In the genomic region with DNA sequence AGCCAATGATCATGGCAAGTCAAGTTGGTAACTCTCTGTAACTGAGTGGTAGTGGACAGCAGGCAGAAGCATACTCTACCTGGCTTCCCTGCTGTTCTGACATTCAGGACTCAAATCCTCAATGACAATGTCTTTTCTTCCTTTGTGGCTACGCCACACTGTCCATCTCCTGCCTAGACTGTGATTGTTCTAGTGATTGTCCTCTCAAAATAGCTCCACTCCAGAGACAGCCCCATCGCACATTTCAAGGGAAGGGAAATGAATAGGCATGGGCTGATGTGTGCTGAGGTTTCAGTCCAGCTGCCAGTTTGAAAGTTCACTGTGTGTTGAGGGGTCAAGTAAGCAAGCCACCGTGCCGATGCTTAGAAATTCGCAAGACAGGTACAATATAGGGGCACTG, we compare ENCODE assay signal across 18 cellular contexts.
DNase-seq lines count a peak whose midpoint lies in the region; ATAC-seq, FAIRE-seq and TF ChIP-seq lines count a peak whose summit lies in the region.
"Had no signal": no experiment of that assay in that cellular context is flagged by ENCODE, and none has a peak within 500 bp of the region (broad histone marks: within the 10 kb centered on the region; RNA-seq: fewer than 3 reads in every experiment).

No MANE protein-coding gene starts in this region.

- no peak for FAIRE-seq in H1 (lab: Jason Lieb, UNC)
- FAIRE-seq: A549 had no signal

- peak overlapping the region; percentile 46 for H3K4me3 Mint-ChIP-seq in MCF 10A (ENCODE audit: unreplicated experiment)
- H3K4me3 Mint-ChIP-seq in activated naive CD4-positive, alpha-beta T cell treated with anti-CD3 and anti-CD28 coated beads for 36 hours: no peak overlapping the region
- H3K4me3 Mint-ChIP-seq: CD14-positive monocyte; CD4-positive, alpha-beta memory T cell had no signal

- H3K4me1 ChIP-seq in mammary epithelial cell (ENCODE audit: insufficient read depth, low read length): no peaks in the 10 kb centered on the region
- peaks cover 0 to 6% (median under 1%) of the 10 kb centered on the region in 4 experiments; a peak in 2 of 7 replicates for H3K4me1 ChIP-seq in H1 (replicated peaks in 1 of 4; ENCODE audit: control insufficient read depth in 3 of 4, insufficient read depth in 4 of 4, low read length in 3 of 4)
- H3K4me1 ChIP-seq in right cardiac atrium (ENCODE audit: control insufficient read depth, insufficient read depth, low read length): peaks cover 2% of the 10 kb centered on the region
- H3K4me1 ChIP-seq: A549, BLaER1, HAP-1 had no signal

- intact Hi-C loops in MCF 10A (cut with micrococcal nuclease): no loop called here
- intact Hi-C loops in mammary epithelial cell (cut with micrococcal nuclease): no loop called here
- intact Hi-C loops in right cardiac atrium (cut with DNase I): no loop called here
- intact Hi-C loops in activated naive CD4-positive, alpha-beta T cell treated with anti-CD3 and anti-CD28 coated beads for 36 hours (cut with micrococcal nuclease): no loop called here

- in situ Hi-C loops in mammary epithelial cell (cut with MboI; ENCODE audit: low sequenced_read_pairs in 2 of 2): no loop called here

- no peak overlapping the region for H3K14ac ChIP-seq in H1 (ENCODE audit: insufficient read length)

- H3K4me1 Mint-ChIP-seq in MCF 10A (ENCODE audit: insufficient read depth, unreplicated experiment): peaks cover 10% of the 10 kb centered on the region
- H3K4me1 Mint-ChIP-seq in activated naive CD4-positive, alpha-beta T cell treated with anti-CD3 and anti-CD28 coated beads for 36 hours (ENCODE audit: low read depth): no peaks in the 10 kb centered on the region
- H3K4me1 Mint-ChIP-seq: CD14-positive monocyte; CD4-positive, alpha-beta memory T cell had no signal

- no peak overlapping the region for H3K23ac ChIP-seq in H1 (ENCODE audit: insufficient read length)

- no peak overlapping the region for H3K27ac ChIP-seq in mammary epithelial cell (ENCODE audit: insufficient read depth, low read depth, low read length)
- H3K27ac ChIP-seq in H1 (ENCODE audit: low read depth, low read length): no peak overlapping the region
- H3K27ac ChIP-seq in right cardiac atrium (ENCODE audit: low read length): peak overlapping the region; percentile 70
- H3K27ac ChIP-seq: 22Rv1, A549, BLaER1, HL-60 had no signal

- dilution Hi-C loops in mammary epithelial cell (cut with HindIII; ENCODE audit: low sequenced_read_pairs): no loop called here

- H3K27me3 Mint-ChIP-seq in MCF 10A (ENCODE audit: insufficient read depth, unreplicated experiment): no peaks in the 10 kb centered on the region
- peaks cover 12% of the 10 kb centered on the region for H3K27me3 Mint-ChIP-seq in activated naive CD4-positive, alpha-beta T cell treated with anti-CD3 and anti-CD28 coated beads for 36 hours (ENCODE audit: low read depth)

- WGBS in mammary epithelial cell (ENCODE audit: low coverage, missing lambda C conversion rate): 100% methylated on average over 5 of the region's 5 CpGs
- 97% methylated on average over 5 of the region's 5 CpGs; no CpG with 5 or more reads in 1 of the 2 experiments for WGBS in H1 (ENCODE audit: extremely low coverage in 1 of 2, insufficient coverage in 1 of 2, insufficient read length in 1 of 2, insufficient replicate concordance in 2 of 2, low coverage in 1 of 2, low lambda C conversion rate in 2 of 2, missing lambda C conversion rate in 1 of 2), 2 experiments
- 66% methylated on average over 5 of the region's 5 CpGs for WGBS in right cardiac atrium

- no peaks in the 10 kb centered on the region for H3K9me3 Mint-ChIP-seq in MCF 10A (ENCODE audit: unreplicated experiment)
- H3K9me3 Mint-ChIP-seq in activated naive CD4-positive, alpha-beta T cell treated with anti-CD3 and anti-CD28 coated beads for 36 hours: no peaks in the 10 kb centered on the region

- POLR2A ChIA-PET in MCF 10A (lab: Yijun Ruan, JAX): interaction anchor here (1.4 kb wide), 1 partner anchor 118 kb away, joined by 3 read pairs; no protein-coding TSS in a partner anchor
- POLR2A ChIA-PET in H1 (lab: Charles Lee; ENCODE audit: partially characterized antibody): no interaction called here

- H2BK5ac ChIP-seq in H1 (ENCODE audit: low read depth, low read length): no peak overlapping the region

- no peak for DNase-seq in MCF 10A (ENCODE audit: unreplicated experiment)
- no peak for DNase-seq in mammary epithelial cell
- DNase-seq in H1 (ENCODE audit: low read depth in 1 of 2, low spot score in 2 of 2): no peak
- DNase-seq in right cardiac atrium: no peak
- DNase-seq in activated naive CD4-positive, alpha-beta T cell treated with anti-CD3 and anti-CD28 coated beads for 36 hours: no peak
- no peak for DNase-seq in activated CD4-positive, alpha-beta T cell treated with anti-CD3 and anti-CD28 coated beads, Interleukin-2, amount 50 U/mL, for 4 hours
- DNase-seq: CD4-positive, alpha-beta memory T cell; DMS153; DMS79; GDM1 had no signal

- TF ChIP-seq POLR2A in H1 (IDR thresholded peaks at IDR 0.05; ENCODE audit: control extremely low read depth in 1 of 2, low read depth in 2 of 2, low read length in 2 of 2): no peak

- H2AFZ ChIP-seq in mammary epithelial cell (ENCODE audit: low read depth, low read length) (no peak overlapping the region), H1 (ENCODE audit: low read length) (no peak overlapping the region)

- H3K9me3 ChIP-seq in mammary epithelial cell (replicated peaks; ENCODE audit: insufficient read depth, low read length): no peaks in the 10 kb centered on the region
- H3K9me3 ChIP-seq in H1 (ENCODE audit: insufficient read depth in 2 of 2, low read depth in 1 of 2, low read length in 1 of 2): no peaks in the 10 kb centered on the region
- H3K9me3 ChIP-seq in right cardiac atrium (ENCODE audit: control insufficient read depth, low read length): no peaks in the 10 kb centered on the region
- H3K9me3 ChIP-seq: A549, BLaER1, HAP-1 had no signal

- H3K27me3 ChIP-seq in mammary epithelial cell (ENCODE audit: insufficient read depth, low read length) (no peaks in the 10 kb centered on the region), H1 (replicated peaks in 1 of 4; ENCODE audit: control insufficient read depth in 3 of 4, extremely low read depth in 1 of 4, insufficient read depth in 3 of 4, low read length in 3 of 4) (no peaks in the 10 kb centered on the region; a peak in 1 of 7 replicates), right cardiac atrium (ENCODE audit: control insufficient read depth, insufficient read depth) (no peaks in the 10 kb centered on the region)
- H3K27me3 ChIP-seq: BLaER1 had no signal

- H2BK12ac ChIP-seq in H1 (ENCODE audit: low read depth, low read length): no peak overlapping the region

- H4K5ac ChIP-seq in H1 (ENCODE audit: insufficient read length, low read depth, low read length): no peak overlapping the region

- no peaks in the 10 kb centered on the region for H3K79me2 ChIP-seq in mammary epithelial cell (ENCODE audit: insufficient read depth, low read length)
- no peaks in the 10 kb centered on the region for H3K79me2 ChIP-seq in H1 (ENCODE audit: control insufficient read depth in 1 of 2, insufficient read depth in 2 of 2, low read length in 2 of 2)

- no peak overlapping the region for H3K9ac ChIP-seq in mammary epithelial cell (ENCODE audit: insufficient read depth, low read length)
- no peak overlapping the region for H3K9ac ChIP-seq in H1 (replicated peaks in 1 of 4; ENCODE audit: extremely low read depth in 1 of 4, low read depth in 3 of 4, low read length in 3 of 4)
- H3K9ac ChIP-seq: BLaER1 had no signal

- CTCF ChIA-PET in MCF 10A (lab: Yijun Ruan, JAX): interaction anchor here (0.6 to 2.5 kb wide), 6 partner anchors 10 to 830 kb away, joined by 3 to 18 read pairs (median 4); no protein-coding TSS in a partner anchor
- CTCF ChIA-PET in mammary epithelial cell (lab: Charles Lee; ENCODE audit: low non-redundant PET): no interaction called here
- CTCF ChIA-PET in H1 (lab: Charles Lee; ENCODE audit: partially characterized antibody): interaction anchor here (0.6 to 2.4 kb wide), 3 partner anchors 17 to 184 kb away, joined by 4 to 8 read pairs (median 4); no protein-coding TSS in a partner anchor
- CTCF ChIA-PET in activated naive CD4-positive, alpha-beta T cell treated with anti-CD3 and anti-CD28 coated beads for 36 hours (lab: Charles Lee): no interaction called here

- no peak overlapping the region for H2BK120ac ChIP-seq in H1 (replicated peaks; ENCODE audit: low read depth, low read length)

- TF ChIP-seq CTCF in MCF 10A (IDR thresholded peaks at IDR 0.05; ENCODE audit: unreplicated experiment) (no peak), mammary epithelial cell (conservative IDR thresholded peaks at IDR 0.05 in 1 of 2, IDR thresholded peaks at IDR 0.05 in 1 of 2; ENCODE audit: extremely low read depth in 1 of 2, insufficient read depth in 1 of 2, low read depth in 1 of 2, low read length in 2 of 2) (no peak), H1 (IDR thresholded peaks at IDR 0.05; ENCODE audit: control extremely low read depth in 1 of 3, insufficient read depth in 1 of 3, low read depth in 1 of 3, low read length in 3 of 3) (no peak)

- H3K23me2 ChIP-seq in H1 (ENCODE audit: low read depth, low read length): no peaks in the 10 kb centered on the region

- H3K4ac ChIP-seq in H1 (replicated peaks; ENCODE audit: insufficient read length, low read depth, low read length): peak overlapping the region; percentile 22

- no TSS peak for BruUV-seq in MCF 10A (replicated peaks; lab: Mats Ljungman, UMichigan)
- no TSS peak for BruUV-seq in mammary epithelial cell (replicated peaks; lab: Mats Ljungman, UMichigan)

- H3K56ac ChIP-seq in H1 (replicated peaks; ENCODE audit: insufficient read length, low read depth, low read length): no peak overlapping the region

- no peak overlapping the region for H4K8ac ChIP-seq in H1 (ENCODE audit: extremely low read depth, insufficient read depth, low read length)

- H2BK20ac ChIP-seq in H1 (ENCODE audit: low read length): no peak overlapping the region

- TF ChIP-seq RAD21 in H1 (IDR thresholded peaks at IDR 0.05 in 1 of 2, conservative IDR thresholded peaks at IDR 0.05 in 1 of 2; ENCODE audit: low read depth in 2 of 2, low read length in 2 of 2): no peak

- H3K79me1 ChIP-seq in H1 (ENCODE audit: low read depth, low read length): no peaks in the 10 kb centered on the region

- H3K4me2 ChIP-seq in mammary epithelial cell (ENCODE audit: insufficient read depth, low read depth, low read length) (no peak overlapping the region), H1 (ENCODE audit: insufficient read depth in 1 of 2, low read depth in 2 of 2, low read length in 2 of 2) (no peak overlapping the region)
- H3K4me2 ChIP-seq: A549, BLaER1 had no signal

- no peaks in the 10 kb centered on the region for H3K36me3 Mint-ChIP-seq in MCF 10A (ENCODE audit: insufficient read depth, unreplicated experiment)
- no peaks in the 10 kb centered on the region for H3K36me3 Mint-ChIP-seq in activated naive CD4-positive, alpha-beta T cell treated with anti-CD3 and anti-CD28 coated beads for 36 hours (ENCODE audit: low read depth)
- H3K36me3 Mint-ChIP-seq: CD14-positive monocyte; CD4-positive, alpha-beta memory T cell had no signal

- no peak for TF ChIP-seq EP300 in H1 (IDR thresholded peaks at IDR 0.05; ENCODE audit: borderline replicate concordance in 1 of 2, low read depth in 2 of 2, low read length in 2 of 2)

- H3K18ac ChIP-seq in H1 (ENCODE audit: extremely low read depth, low read length): no peak overlapping the region

- H4K91ac ChIP-seq in H1 (replicated peaks; ENCODE audit: insufficient read length, low read length): no peak overlapping the region

- no peaks in the 10 kb centered on the region for H4K20me1 ChIP-seq in mammary epithelial cell (ENCODE audit: insufficient read depth, low read length)
- no peaks in the 10 kb centered on the region for H4K20me1 ChIP-seq in H1 (replicated peaks in 1 of 2; ENCODE audit: control insufficient read depth in 1 of 2, insufficient read depth in 2 of 2, low read length in 2 of 2)
- H4K20me1 ChIP-seq: BLaER1 had no signal

- ATAC-seq in GM18868 (IDR thresholded peaks at IDR 0.05; ENCODE audit: unreplicated experiment) (peak; percentile 27), right cardiac atrium (peak; percentile 52 to 62), HG03354 (IDR thresholded peaks at IDR 0.05; ENCODE audit: poor library complexity, severe bottlenecking, unreplicated experiment) (no peak)
- ATAC-seq: A549 had no signal

- H2BK15ac ChIP-seq in H1 (ENCODE audit: low read length): no peak overlapping the region

- no peak overlapping the region for H3K4me3 ChIP-seq in mammary epithelial cell (replicated peaks in 1 of 3; ENCODE audit: insufficient read depth in 1 of 3, low read depth in 2 of 3, low read length in 3 of 3)
- no peak overlapping the region for H3K4me3 ChIP-seq in H1 (ENCODE audit: extremely low read depth in 1 of 4, insufficient read depth in 2 of 4, low read depth in 3 of 4, low read length in 4 of 4)
- H3K4me3 ChIP-seq in right cardiac atrium (ENCODE audit: low read length): no peak overlapping the region
- H3K4me3 ChIP-seq: A549, BLaER1, HAP-1 had no signal

- H2AK5ac ChIP-seq in H1 (ENCODE audit: low read depth, low read length): no peak overlapping the region

- no peaks in the 10 kb centered on the region for H3K36me3 ChIP-seq in mammary epithelial cell (ENCODE audit: insufficient read depth, low read length)
- H3K36me3 ChIP-seq in H1 (ENCODE audit: control insufficient read depth in 2 of 4, insufficient read depth in 4 of 4, low read length in 3 of 4): no peaks in the 10 kb centered on the region
- H3K36me3 ChIP-seq: HAP-1 had no signal

- H3K27ac Mint-ChIP-seq in MCF 10A (ENCODE audit: low read depth, unreplicated experiment): no peak overlapping the region
- no peak overlapping the region for H3K27ac Mint-ChIP-seq in activated naive CD4-positive, alpha-beta T cell treated with anti-CD3 and anti-CD28 coated beads for 36 hours
- H3K27ac Mint-ChIP-seq: CD14-positive monocyte; CD4-positive, alpha-beta memory T cell had no signal

Comparison
In these comparisons a context has a peak if more than half of its experiments do, and no peak if none do; other contexts are left out.
1. CTCF ChIA-PET loops: an anchor here in MCF 10A (0.6 to 2.5 kb wide) and H1 (0.6 to 2.4 kb wide); none called in mammary epithelial cell and activated naive CD4-positive, alpha-beta T cell treated with anti-CD3 and anti-CD28 coated beads for 36 hours.